Comparison of ENCODE assay signal across 22 cellular contexts in the genomic region with DNA sequence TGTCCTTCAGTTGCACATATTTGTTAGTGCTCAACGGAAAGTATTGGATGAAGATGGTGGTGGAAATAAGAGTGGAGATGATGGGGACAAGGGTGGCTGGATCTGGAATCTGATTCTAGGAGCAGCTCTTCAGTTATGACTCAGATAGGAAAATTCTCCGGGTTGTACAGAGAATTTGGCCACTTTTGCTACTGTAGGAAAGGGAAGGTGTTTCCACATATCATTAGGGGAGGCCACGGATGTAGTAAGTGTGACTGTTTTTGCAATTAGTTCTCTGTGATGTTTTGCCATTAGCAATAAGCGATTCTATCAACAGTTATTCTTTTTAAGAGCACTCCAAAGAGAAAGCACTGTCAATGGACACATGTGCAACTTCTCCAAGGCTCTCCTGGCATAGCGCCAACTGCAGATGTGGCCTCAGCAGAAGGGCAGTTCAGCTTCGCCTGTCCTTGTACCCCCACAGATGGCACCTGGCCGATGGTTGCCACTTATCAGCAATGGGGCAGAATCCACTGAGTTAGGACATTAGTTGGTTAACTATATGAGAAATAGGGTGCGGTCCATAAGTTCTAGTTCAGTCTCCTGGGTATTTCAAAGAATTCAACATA.
A peak's percentile ranks its signal among the peaks of the same experiment; 100 is the strongest.
DNase-seq lines count a peak whose midpoint lies in the region; ATAC-seq and TF ChIP-seq lines count a peak whose summit lies in the region.
"Had no signal": no experiment of that assay in that cellular context is flagged by ENCODE, and none has a peak within 500 bp of the region (broad histone marks: within the 10 kb centered on the region; RNA-seq: fewer than 3 reads in every experiment).

No MANE protein-coding gene starts in this region.

- H4K20me1 ChIP-seq in OCI-LY1 (ENCODE audit: insufficient read depth, low read length), result no peaks in the 10 kb centered on the region

- DNase-seq in heart right ventricle (peak; percentile 38 to 51), Right ventricle myocardium inferior (ENCODE audit: missing footprints) (no peak), right cardiac atrium (peak; percentile 24 to 75 (median 64)), aorta (peak; percentile 53 to 79), esophagus squamous epithelium (lab: John Stamatoyannopoulos, UW) (no peak)
- DNase-seq: activated CD8-positive, alpha-beta memory T cell treated with anti-CD3 and anti-CD28 coated beads for 24 hours; activated naive CD4-positive, alpha-beta T cell treated with anti-CD3 and anti-CD28 coated beads, Interleukin-2, amount 10 ng/mL, durations not matched to agents 7 days and 5 days; activated T-cell treated with anti-CD3 and anti-CD28 coated beads, Interleukin-2, amount 50 U/mL, for 48 hours; CD8-positive, alpha-beta memory T cell; EL; mesenchymal stem cell; naive thymus-derived CD4-positive, alpha-beta T cell; NCI-H2107; NCI-H524 treated with DMSO at 0.1 percent for 48 hours; PC-9; stimulated activated naive CD4-positive, alpha-beta T cell; transverse colon had no signal

- no peaks in the 10 kb centered on the region for H3F3A ChIP-seq in OCI-LY1 (ENCODE audit: insufficient read depth, low read length)

- intact Hi-C loops in heart right ventricle (cut with DNase I), result loop anchor here in 1 of 10 donors (10.0 kb wide), 1 partner anchor 84 kb away; no protein-coding TSS in a partner anchor
- intact Hi-C loops in Right ventricle myocardium inferior (cut with DNase I), result loop anchor here (10.0 kb wide), 1 partner anchor 54 kb away; no protein-coding TSS in a partner anchor
- intact Hi-C loops in right cardiac atrium (cut with DNase I), result loop anchor here in 1 of 4 donors (10.0 kb wide), 1 partner anchor 54 kb away; no protein-coding TSS in a partner anchor
- intact Hi-C loops in aorta (cut with DNase I), result no loop called here
- intact Hi-C loops in esophagus squamous epithelium (cut with DNase I), result no loop called here

- H3K27me3 ChIP-seq in heart right ventricle (no peaks in the 10 kb centered on the region), OCI-LY1 (ENCODE audit: insufficient read depth, low read length) (no peaks in the 10 kb centered on the region), right cardiac atrium (ENCODE audit: control insufficient read depth, insufficient read depth) (no peaks in the 10 kb centered on the region), aorta (ENCODE audit: control insufficient read depth in 1 of 2, insufficient read depth in 2 of 2, low read length in 1 of 2) (no peaks in the 10 kb centered on the region), esophagus squamous epithelium (no peaks in the 10 kb centered on the region)
- H3K27me3 ChIP-seq: transverse colon had no signal

- H3K4me3 ChIP-seq in heart right ventricle (no peak overlapping the region), OCI-LY1 (ENCODE audit: low read depth, low read length, poor library complexity, severe bottlenecking) (no peak overlapping the region), right cardiac atrium (ENCODE audit: low read length) (no peak overlapping the region), aorta (ENCODE audit: low read length in 2 of 2) (no peak overlapping the region), esophagus squamous epithelium (no peak overlapping the region)
- H3K4me3 ChIP-seq: PC-9, transverse colon had no signal

- H3K9me3 ChIP-seq in heart right ventricle, result no peaks in the 10 kb centered on the region
- no peaks in the 10 kb centered on the region for H3K9me3 ChIP-seq in OCI-LY1 (ENCODE audit: low read length)
- H3K9me3 ChIP-seq in right cardiac atrium (ENCODE audit: control insufficient read depth, low read length), result no peaks in the 10 kb centered on the region
- H3K9me3 ChIP-seq in aorta (ENCODE audit: control insufficient read depth, low read length), result no peaks in the 10 kb centered on the region
- H3K9me3 ChIP-seq in esophagus squamous epithelium, result no peaks in the 10 kb centered on the region
- H3K9me3 ChIP-seq: transverse colon had no signal

- H3K4me2 ChIP-seq in OCI-LY1 (ENCODE audit: low read length), result 0 out of 2 replicates have a peak overlapping the region, but pooled peaks have one; percentile 36
- H3K4me2 ChIP-seq: PC-9 had no signal

- H3K27ac ChIP-seq in heart right ventricle (peak overlapping the region in 2 of 10 donors; percentile 17 to 21), OCI-LY1 (ENCODE audit: low read depth, low read length, poor library complexity, severe bottlenecking) (peak overlapping the region; percentile 77), right cardiac atrium (ENCODE audit: low read length) (no peak overlapping the region), aorta (ENCODE audit: low read depth in 1 of 2, low read length in 2 of 2) (no peak overlapping the region), esophagus squamous epithelium (peak overlapping the region in 1 of 4 donors; percentile 55)
- H3K27ac ChIP-seq: parathyroid adenoma, PC-9, transverse colon had no signal

- H3K9ac ChIP-seq in OCI-LY1 (ENCODE audit: low read length), result no peak overlapping the region; the same call in 1 of the 2 replicates
- H3K9ac ChIP-seq: parathyroid adenoma had no signal

- TF ChIP-seq CTCF in heart right ventricle (IDR thresholded peaks at IDR 0.05), result no peak
- TF ChIP-seq CTCF in OCI-LY1 (IDR thresholded peaks at IDR 0.05; ENCODE audit: low read length), result no peak
- TF ChIP-seq CTCF in esophagus squamous epithelium (IDR thresholded peaks at IDR 0.05), result no peak

- H3K79me2 ChIP-seq in OCI-LY1 (ENCODE audit: insufficient read depth, low read length), result no peaks in the 10 kb centered on the region
- H3K79me2 ChIP-seq: parathyroid adenoma had no signal

- WGBS in heart right ventricle, 2 donors, result 49 to 59% methylated on average over 8 of the region's 8 CpGs
- WGBS in right cardiac atrium, result 62% methylated on average over 8 of the region's 8 CpGs
- 74 to 75% methylated on average over 8 of the region's 8 CpGs for WGBS in aorta, 2 donors
- 73 to 75% methylated on average over 8 of the region's 8 CpGs for WGBS in esophagus squamous epithelium, 2 donors

- H2AFZ ChIP-seq in OCI-LY1 (ENCODE audit: low read length), result no peak overlapping the region
- H2AFZ ChIP-seq: parathyroid adenoma, PC-9 had no signal

- H3K4me1 ChIP-seq in heart right ventricle (peaks cover 0 to 24% (median 11%) of the 10 kb centered on the region in 9 donors), OCI-LY1 (ENCODE audit: insufficient read depth, low read length, severe bottlenecking) (peaks cover 33% of the 10 kb centered on the region), right cardiac atrium (ENCODE audit: control insufficient read depth, insufficient read depth, low read length) (no peaks in the 10 kb centered on the region), aorta (ENCODE audit: control insufficient read depth in 1 of 2, insufficient read depth in 2 of 2, low read length in 2 of 2) (no peaks in the 10 kb centered on the region), esophagus squamous epithelium (peaks cover 0 to 7% (median 0%) of the 10 kb centered on the region in 3 donors)
- H3K4me1 ChIP-seq: parathyroid adenoma had no signal

- peaks cover 0 to 6% (median 0%) of the 10 kb centered on the region in 9 donors for H3K36me3 ChIP-seq in heart right ventricle
- no peaks in the 10 kb centered on the region; the same call in 1 of the 2 replicates for H3K36me3 ChIP-seq in OCI-LY1 (ENCODE audit: insufficient read depth, low read length)
- H3K36me3 ChIP-seq in aorta (ENCODE audit: control insufficient read depth in 1 of 2, insufficient read depth in 2 of 2, low read length in 1 of 2), result no peaks in the 10 kb centered on the region
- H3K36me3 ChIP-seq in esophagus squamous epithelium, result no peaks in the 10 kb centered on the region
- H3K36me3 ChIP-seq: transverse colon had no signal

- no peak for TF ChIP-seq POLR2A in esophagus squamous epithelium (IDR thresholded peaks at IDR 0.05)

- no peaks in the 10 kb centered on the region for H3K9me2 ChIP-seq in OCI-LY1 (ENCODE audit: low read depth, low read length)

- ATAC-seq in heart right ventricle, result peak in 4 of 8 donors; percentile 17 to 59 (median 44)
- no peak for ATAC-seq in Right ventricle myocardium inferior
- no peak for ATAC-seq in right cardiac atrium
- no peak for ATAC-seq in aorta (ENCODE audit: low FRiP score)
- ATAC-seq in GM21515 (IDR thresholded peaks at IDR 0.05; ENCODE audit: unreplicated experiment), result no peak
- ATAC-seq in GM18861 (IDR thresholded peaks at IDR 0.05; ENCODE audit: unreplicated experiment), result no peak
- ATAC-seq: activated CD4-positive, CD25-positive, alpha-beta regulatory T cell treated with anti-CD3 and anti-CD28 coated beads, Interleukin-2, amount 50 U/mL, for 24 hours; naive thymus-derived CD4-positive, alpha-beta T cell had no signal

Comparison
In these comparisons a context has a peak if more than half of its experiments do, and no peak if none do; other contexts are left out.
1. DNase-seq: peak in heart right ventricle (2 of 2), right cardiac atrium (3 of 3) and aorta (2 of 2); none in Right ventricle myocardium inferior (single experiment) and esophagus squamous epithelium (single experiment).